ENCODE assay signal across 30 cellular contexts in genomic region chr2:1784087-1784486, GRCh38. TPM values are rescaled to one million over a fixed set of nuclear protein-coding genes. Genes with fewer than 3 reads are reported as not detected.
DNase-seq lines count a peak whose midpoint lies in the region; ATAC-seq, FAIRE-seq and TF ChIP-seq lines count a peak whose summit lies in the region.
"Had no signal": no experiment of that assay in that cellular context is flagged by ENCODE, and none has a peak within 500 bp of the region (broad histone marks: within the 10 kb centered on the region; RNA-seq: fewer than 3 reads in every experiment).

No MANE protein-coding gene starts in this region.

- H2AK9ac ChIP-seq in IMR-90 (replicated peaks; ENCODE audit: low read depth, low read length, poor library complexity), result no peak overlapping the region

- H3K9me3 Mint-ChIP-seq in activated CD8-positive, alpha-beta memory T cell treated with anti-CD3 and anti-CD28 coated beads, Interleukin-2, amount 10 ng/mL, durations not matched to agents 7 days and 5 days (ENCODE audit: low read depth), result no peaks in the 10 kb centered on the region
- peaks cover 0 to 5% (median 2%) of the 10 kb centered on the region in 7 donors for H3K9me3 Mint-ChIP-seq in CD14-positive monocyte
- H3K9me3 Mint-ChIP-seq: activated naive CD8-positive, alpha-beta T cell treated with anti-CD3 and anti-CD28 coated beads, Interleukin-2, amount 50 U/mL, for 24 hours; mesothelial cell of epicardium; naive thymus-derived CD8-positive, alpha-beta T cell; stimulated activated naive B cell treated with anti-CD40 and anti-IgM and Interleukin-4, amounts not matched to agents 10 μg/mL and 1 μg/mL and 100 μg/mL, for 72 hours had no signal

- H3K4ac ChIP-seq in IMR-90 (ENCODE audit: low read depth, low read length) (no peak overlapping the region), H1 (replicated peaks; ENCODE audit: insufficient read length, low read depth, low read length) (no peak overlapping the region), neuronal stem cell (ENCODE audit: low read length) (no peak overlapping the region)

- H3K23ac ChIP-seq in IMR-90 (ENCODE audit: low read depth, low read length), result no peak overlapping the region
- H3K23ac ChIP-seq in H1 (ENCODE audit: insufficient read length), result no peak overlapping the region
- no peak overlapping the region for H3K23ac ChIP-seq in neuronal stem cell (ENCODE audit: low read depth, low read length, poor library complexity)

- H2BK20ac ChIP-seq in IMR-90 (ENCODE audit: low read depth, low read length), result no peak overlapping the region
- H2BK20ac ChIP-seq in H1 (ENCODE audit: low read length), result no peak overlapping the region

- H3K56ac ChIP-seq in IMR-90 (ENCODE audit: extremely low read depth, insufficient read depth, low read length) (no peak overlapping the region), H1 (replicated peaks; ENCODE audit: insufficient read length, low read depth, low read length) (no peak overlapping the region)

- H2BK15ac ChIP-seq in IMR-90 (ENCODE audit: low read depth, low read length) (no peak overlapping the region), H1 (ENCODE audit: low read length) (0 out of 2 replicates have a peak overlapping the region, but pooled peaks have one; percentile 18), neuronal stem cell (ENCODE audit: low read length) (no peak overlapping the region)

- H2AFZ ChIP-seq in IMR-90 (replicated peaks; ENCODE audit: low read length, poor library complexity) (peak overlapping the region; percentile 24), H1 (ENCODE audit: low read length) (no peak overlapping the region), neuronal stem cell (ENCODE audit: low read length) (no peak overlapping the region)

- CTCF ChIA-PET in activated CD8-positive, alpha-beta memory T cell treated with anti-CD3 and anti-CD28 coated beads, Interleukin-2, amount 10 ng/mL, durations not matched to agents 7 days and 5 days (lab: Charles Lee), result interaction anchor here (0.9 to 1.0 kb wide), 2 partner anchors 14 to 18 kb away, joined by 3 read pairs; no protein-coding TSS in a partner anchor
- CTCF ChIA-PET in IMR-90 (lab: Yijun Ruan, JAX) (interaction anchor here (0.6 to 2.9 kb wide), 3 partner anchors 14 to 139 kb away, joined by 3 to 9 read pairs (median 4); no protein-coding TSS in a partner anchor), H1 (lab: Charles Lee; ENCODE audit: partially characterized antibody) (interaction anchor here (0.8 to 4.7 kb wide), 9 partner anchors 8 to 160 kb away, joined by 3 to 32 read pairs (median 4); no protein-coding TSS in a partner anchor)

- H3K4me3 ChIP-seq in IMR-90 (ENCODE audit: insufficient read depth, low read depth, low read length) (no peak overlapping the region), H1 (ENCODE audit: extremely low read depth in 1 of 4, insufficient read depth in 2 of 4, low read depth in 3 of 4, low read length in 4 of 4) (no peak overlapping the region), neuronal stem cell (ENCODE audit: low read length in 2 of 2) (no peak overlapping the region)
- H3K4me3 ChIP-seq: Peyer's patch, spleen, thoracic aorta, uterus had no signal

- H3K4me2 ChIP-seq in IMR-90 (ENCODE audit: low read depth, low read length) (no peak overlapping the region), H1 (ENCODE audit: insufficient read depth in 1 of 2, low read depth in 2 of 2, low read length in 2 of 2) (no peak overlapping the region), neuronal stem cell (ENCODE audit: insufficient read depth, low read length, poor library complexity, severe bottlenecking) (no peak overlapping the region)

- H2AK5ac ChIP-seq in IMR-90 (ENCODE audit: low read depth, low read length) (no peak overlapping the region), H1 (ENCODE audit: low read depth, low read length) (no peak overlapping the region), neuronal stem cell (ENCODE audit: low read depth, low read length) (no peak overlapping the region)

- no peaks in the 10 kb centered on the region for H3K36me3 Mint-ChIP-seq in activated CD8-positive, alpha-beta memory T cell treated with anti-CD3 and anti-CD28 coated beads, Interleukin-2, amount 10 ng/mL, durations not matched to agents 7 days and 5 days
- H3K36me3 Mint-ChIP-seq in CD14-positive monocyte, result no peaks in the 10 kb centered on the region
- H3K36me3 Mint-ChIP-seq: mesothelial cell of epicardium; naive thymus-derived CD8-positive, alpha-beta T cell; stimulated activated naive B cell treated with anti-CD40 and anti-IgM and Interleukin-4, amounts not matched to agents 10 μg/mL and 1 μg/mL and 100 μg/mL, for 72 hours had no signal

- in situ Hi-C loops in IMR-90 (cut with MboI; ENCODE audit: low sequenced_read_pairs), result no loop called here

- H3K27ac ChIP-seq in IMR-90 (ENCODE audit: insufficient read depth, low read length) (no peak overlapping the region), H1 (ENCODE audit: low read depth, low read length) (no peak overlapping the region), neuronal stem cell (replicated peaks; ENCODE audit: low read length) (no peak overlapping the region)
- H3K27ac ChIP-seq: epithelial cell of prostate, Peyer's patch, spleen, thoracic aorta, uterus had no signal

- H3K18ac ChIP-seq in IMR-90 (ENCODE audit: low read depth, low read length) (no peak overlapping the region), H1 (ENCODE audit: extremely low read depth, low read length) (no peak overlapping the region), neuronal stem cell (ENCODE audit: low read length) (peak overlapping the region; percentile 68)

- H3K36me3 ChIP-seq in IMR-90 (ENCODE audit: control insufficient read depth, insufficient read depth, low read length), result no peaks in the 10 kb centered on the region
- no peaks in the 10 kb centered on the region for H3K36me3 ChIP-seq in H1 (ENCODE audit: control insufficient read depth in 2 of 4, insufficient read depth in 4 of 4, low read length in 3 of 4)
- H3K36me3 ChIP-seq in neuronal stem cell (replicated peaks in 1 of 2; ENCODE audit: control insufficient read depth in 2 of 2, insufficient read depth in 2 of 2, low read length in 2 of 2), result no peaks in the 10 kb centered on the region
- H3K36me3 ChIP-seq: Peyer's patch, spleen, thoracic aorta, uterus had no signal

- H3K27me3 Mint-ChIP-seq in activated CD8-positive, alpha-beta memory T cell treated with anti-CD3 and anti-CD28 coated beads, Interleukin-2, amount 10 ng/mL, durations not matched to agents 7 days and 5 days, result no peaks in the 10 kb centered on the region
- peaks cover 2 to 16% (median 7%) of the 10 kb centered on the region in 3 donors for H3K27me3 Mint-ChIP-seq in CD14-positive monocyte (ENCODE audit: low read depth in 3 of 3)

- H4K8ac ChIP-seq in IMR-90 (ENCODE audit: low read depth in 2 of 2, low read length in 2 of 2), result no peak overlapping the region
- H4K8ac ChIP-seq in H1 (ENCODE audit: extremely low read depth, insufficient read depth, low read length), result no peak overlapping the region
- no peak overlapping the region for H4K8ac ChIP-seq in neuronal stem cell (ENCODE audit: low read depth, low read length)

- H3K4me1 ChIP-seq in IMR-90 (ENCODE audit: control insufficient read depth, insufficient read depth, low read length) (no peaks in the 10 kb centered on the region), H1 (replicated peaks in 1 of 4; ENCODE audit: control insufficient read depth in 3 of 4, insufficient read depth in 4 of 4, low read length in 3 of 4) (peaks cover 3 to 5% (median 5%) of the 10 kb centered on the region in 4 experiments; a peak in 5 of 7 replicates), neuronal stem cell (ENCODE audit: control insufficient read depth in 2 of 2, insufficient read depth in 1 of 2, low read depth in 1 of 2, low read length in 2 of 2) (peaks cover 0 to 6% of the 10 kb centered on the region in 2 donors)
- H3K4me1 ChIP-seq: Peyer's patch, spleen, uterus had no signal

- no peaks in the 10 kb centered on the region for H3K23me2 ChIP-seq in H1 (ENCODE audit: low read depth, low read length)

- TF ChIP-seq RAD21 in IMR-90 (IDR thresholded peaks at IDR 0.05; ENCODE audit: low read length) (no peak), H1 (IDR thresholded peaks at IDR 0.05 in 1 of 2, conservative IDR thresholded peaks at IDR 0.05 in 1 of 2; ENCODE audit: low read depth in 2 of 2, low read length in 2 of 2) (no peak)

- FAIRE-seq in H1 (lab: Jason Lieb, UNC), result no peak
- FAIRE-seq: A204.1, H54 had no signal

- no peaks in the 10 kb centered on the region for H3K79me1 ChIP-seq in IMR-90 (ENCODE audit: low read depth in 1 of 2, low read length in 2 of 2)
- no peaks in the 10 kb centered on the region for H3K79me1 ChIP-seq in H1 (ENCODE audit: low read depth, low read length)
- H3K79me1 ChIP-seq in neuronal stem cell (ENCODE audit: low read depth, low read length), result no peaks in the 10 kb centered on the region

- no peak overlapping the region for H3K4me3 Mint-ChIP-seq in activated CD8-positive, alpha-beta memory T cell treated with anti-CD3 and anti-CD28 coated beads, Interleukin-2, amount 10 ng/mL, durations not matched to agents 7 days and 5 days
- H3K4me3 Mint-ChIP-seq in CD14-positive monocyte, result no peak overlapping the region
- H3K4me3 Mint-ChIP-seq: activated naive CD8-positive, alpha-beta T cell treated with anti-CD3 and anti-CD28 coated beads, Interleukin-2, amount 50 U/mL, for 24 hours; mesothelial cell of epicardium; stimulated activated naive B cell treated with anti-CD40 and anti-IgM and Interleukin-4, amounts not matched to agents 10 μg/mL and 1 μg/mL and 100 μg/mL, for 72 hours; T-helper 17 cell had no signal

- no peak overlapping the region for H2BK12ac ChIP-seq in H1 (ENCODE audit: low read depth, low read length)
- H2BK12ac ChIP-seq in neuronal stem cell (ENCODE audit: low read length), result no peak overlapping the region

- H4K91ac ChIP-seq in IMR-90 (ENCODE audit: insufficient read depth, low read depth, low read length), result no peak overlapping the region
- no peak overlapping the region for H4K91ac ChIP-seq in H1 (replicated peaks; ENCODE audit: insufficient read length, low read length)
- H4K91ac ChIP-seq in neuronal stem cell (ENCODE audit: low read depth, low read length, poor library complexity), result no peak overlapping the region

- BruUV-seq in IMR-90 (replicated peaks; lab: Mats Ljungman, UMichigan), result no TSS peak

- H2BK5ac ChIP-seq in IMR-90 (ENCODE audit: low read depth, low read length, poor library complexity, severe bottlenecking) (no peak overlapping the region), H1 (ENCODE audit: low read depth, low read length) (no peak overlapping the region), neuronal stem cell (ENCODE audit: low read length) (no peak overlapping the region)

- no peaks in the 10 kb centered on the region for H3K9me1 ChIP-seq in IMR-90 (ENCODE audit: insufficient read depth, low read length)

- H2BK120ac ChIP-seq in IMR-90 (ENCODE audit: low read depth, low read length), result no peak overlapping the region
- H2BK120ac ChIP-seq in H1 (replicated peaks; ENCODE audit: low read depth, low read length), result no peak overlapping the region
- H2BK120ac ChIP-seq in neuronal stem cell (ENCODE audit: low read depth, low read length), result no peak overlapping the region

- DNase-seq in activated CD8-positive, alpha-beta memory T cell treated with anti-CD3 and anti-CD28 coated beads, Interleukin-2, amount 10 ng/mL, durations not matched to agents 7 days and 5 days, result peak; percentile 46
- no peak for DNase-seq in activated CD8-positive, alpha-beta memory T cell treated with anti-CD3 and anti-CD28 coated beads, Interleukin-2, amount 50 U/mL, for 4 hours
- peak; percentile 7 for DNase-seq in IMR-90
- no peak for DNase-seq in H1 (ENCODE audit: low read depth in 1 of 2, low spot score in 2 of 2)
- DNase-seq in neuronal stem cell (ENCODE audit: low spot score), result no peak
- DNase-seq in CD14-positive monocyte (ENCODE audit: low spot score), result no peak
- DNase-seq in NCI-H1092 treated with DMSO at 0.1 percent for 48 hours (lab: John Stamatoyannopoulos, UW), result no peak
- DNase-seq in stimulated activated CD4-positive, alpha-beta T cell treated with anti-CD3 and anti-CD28 coated beads, Interleukin-12 subunit alpha, Interleukin-12 subunit beta, amount 100 ng/mL, for 4 hours, result no peak
- DNase-seq: activated CD4-positive, alpha-beta T cell treated with anti-CD3 and anti-CD28 coated beads for 4 hours; activated naive CD8-positive, alpha-beta T cell treated with anti-CD3 and anti-CD28 coated beads, Interleukin-2, amount 50 U/mL, for 24 hours; cerebellar nuclear complex; DMS79 treated with DMSO at 0.1 percent for 48 hours; foreskin melanocyte; KG1; naive thymus-derived CD8-positive, alpha-beta T cell; NCI-H1694 treated with DMSO at 0.1 percent for 48 hours; NCI-H2171; NCI-H524; Peyer's patch; spleen; stimulated activated CD4-positive, alpha-beta T cell treated with anti-CD3 and anti-CD28 coated beads, Interleukin-4, amount 100 ng/mL, for 1 hour; stimulated activated naive B cell treated with anti-CD40 and anti-IgM and Interleukin-4, amounts not matched to agents 10 μg/mL and 1 μg/mL and 100 μg/mL, for 72 hours; T-helper 17 cell; uterus had no signal

- H3K9ac ChIP-seq in IMR-90 (ENCODE audit: low read depth, low read length) (no peak overlapping the region), H1 (replicated peaks in 1 of 4; ENCODE audit: extremely low read depth in 1 of 4, low read depth in 3 of 4, low read length in 3 of 4) (no peak overlapping the region), neuronal stem cell (ENCODE audit: low read depth, low read length, poor library complexity) (no peak overlapping the region)

- WGBS in IMR-90 (ENCODE audit: extremely low coverage in 2 of 2, insufficient read length in 1 of 2), 2 experiments, result 44% methylated on average over 5 of the region's 21 CpGs; no CpG with 5 or more reads in 1 of the 2 experiments
- WGBS in H1 (ENCODE audit: extremely low coverage in 1 of 2, insufficient coverage in 1 of 2, insufficient read length in 1 of 2, insufficient replicate concordance in 2 of 2, low coverage in 1 of 2, low lambda C conversion rate in 2 of 2, missing lambda C conversion rate in 1 of 2), 2 experiments, result 86% methylated on average over 21 of the region's 21 CpGs; no CpG with 5 or more reads in 1 of the 2 experiments
- no CpG with 5 or more reads among the region's 21 CpGs for WGBS in neuronal stem cell (ENCODE audit: extremely low coverage in 2 of 2, insufficient read length in 2 of 2, insufficient replicate concordance in 1 of 2), 2 donors

- dilution Hi-C loops in IMR-90 (cut with HindIII; ENCODE audit: low sequenced_read_pairs, unreplicated experiment), result no loop called here

- intact Hi-C loops in IMR-90 (cut with micrococcal nuclease) (no loop called here), CD14-positive monocyte (cut with micrococcal nuclease) (no loop called here)

- ATAC-seq in activated CD8-positive, alpha-beta memory T cell treated with anti-CD3 and anti-CD28 coated beads, Interleukin-2, amount 10 ng/mL, durations not matched to agents 7 days and 5 days, result no peak
- no peak for ATAC-seq in IMR-90 (ENCODE audit: low read depth)
- ATAC-seq: activated naive CD8-positive, alpha-beta T cell treated with anti-CD3 and anti-CD28 coated beads, Interleukin-2, amount 50 U/mL, for 24 hours; left lobe of liver; naive thymus-derived CD8-positive, alpha-beta T cell; stimulated activated naive B cell treated with anti-CD40 and anti-IgM and Interleukin-4, amounts not matched to agents 10 μg/mL and 1 μg/mL and 100 μg/mL, for 72 hours; T-helper 17 cell had no signal

- no peaks in the 10 kb centered on the region for H4K20me1 ChIP-seq in IMR-90 (ENCODE audit: insufficient read depth, low read length)
- no peaks in the 10 kb centered on the region for H4K20me1 ChIP-seq in H1 (replicated peaks in 1 of 2; ENCODE audit: control insufficient read depth in 1 of 2, insufficient read depth in 2 of 2, low read length in 2 of 2)

- TF ChIP-seq POLR2A in IMR-90 (IDR thresholded peaks at IDR 0.05; ENCODE audit: low read depth, low read length) (no peak), H1 (IDR thresholded peaks at IDR 0.05; ENCODE audit: control extremely low read depth in 1 of 2, low read depth in 2 of 2, low read length in 2 of 2) (no peak)

- peaks cover 38% of the 10 kb centered on the region for H3K4me1 Mint-ChIP-seq in activated CD8-positive, alpha-beta memory T cell treated with anti-CD3 and anti-CD28 coated beads, Interleukin-2, amount 10 ng/mL, durations not matched to agents 7 days and 5 days
- H3K4me1 Mint-ChIP-seq in CD14-positive monocyte, result no peaks in the 10 kb centered on the region
- H3K4me1 Mint-ChIP-seq: stimulated activated naive B cell treated with anti-CD40 and anti-IgM and Interleukin-4, amounts not matched to agents 10 μg/mL and 1 μg/mL and 100 μg/mL, for 72 hours; T-helper 17 cell had no signal

- H3K9me3 ChIP-seq in IMR-90 (ENCODE audit: control insufficient read depth, insufficient read depth, low read length) (no peaks in the 10 kb centered on the region), H1 (ENCODE audit: insufficient read depth in 2 of 2, low read depth in 1 of 2, low read length in 1 of 2) (no peaks in the 10 kb centered on the region), neuronal stem cell (replicated peaks in 1 of 2; ENCODE audit: control insufficient read depth in 2 of 2, insufficient read depth in 1 of 2, low read depth in 1 of 2, low read length in 2 of 2) (no peaks in the 10 kb centered on the region)
- H3K9me3 ChIP-seq: Peyer's patch, spleen, thoracic aorta, uterus had no signal

- no peaks in the 10 kb centered on the region; the same call in 1 of the 2 replicates for H3K27me3 ChIP-seq in IMR-90 (ENCODE audit: control insufficient read depth, insufficient read depth, low read length)
- no peaks in the 10 kb centered on the region for H3K27me3 ChIP-seq in H1 (replicated peaks in 1 of 4; ENCODE audit: control insufficient read depth in 3 of 4, extremely low read depth in 1 of 4, insufficient read depth in 3 of 4, low read length in 3 of 4)
- H3K27me3 ChIP-seq in neuronal stem cell (ENCODE audit: control insufficient read depth in 3 of 3, insufficient read depth in 3 of 3, low read depth in 1 of 3, low read length in 3 of 3), result no peaks in the 10 kb centered on the region
- H3K27me3 ChIP-seq: Peyer's patch, uterus had no signal

- POLR2A ChIA-PET in IMR-90 (lab: Charles Lee; ENCODE audit: unreplicated experiment) (no interaction called here), H1 (lab: Charles Lee; ENCODE audit: partially characterized antibody) (no interaction called here)

- TF ChIP-seq EP300 in H1 (IDR thresholded peaks at IDR 0.05; ENCODE audit: borderline replicate concordance in 1 of 2, low read depth in 2 of 2, low read length in 2 of 2), result no peak

- H3K14ac ChIP-seq in IMR-90 (replicated peaks; ENCODE audit: low read depth, low read length), result no peak overlapping the region
- H3K14ac ChIP-seq in H1 (ENCODE audit: insufficient read length), result no peak overlapping the region
- H3K14ac ChIP-seq in neuronal stem cell (ENCODE audit: low read length), result no peak overlapping the region

- H3K79me2 ChIP-seq in H1 (ENCODE audit: control insufficient read depth in 1 of 2, insufficient read depth in 2 of 2, low read length in 2 of 2), result no peaks in the 10 kb centered on the region

- no peak overlapping the region for H3K27ac Mint-ChIP-seq in activated CD8-positive, alpha-beta memory T cell treated with anti-CD3 and anti-CD28 coated beads, Interleukin-2, amount 10 ng/mL, durations not matched to agents 7 days and 5 days
- H3K27ac Mint-ChIP-seq in CD14-positive monocyte, result peak overlapping the region in 1 of 7 donors; percentile 21
- H3K27ac Mint-ChIP-seq: activated naive CD8-positive, alpha-beta T cell treated with anti-CD3 and anti-CD28 coated beads, Interleukin-2, amount 50 U/mL, for 24 hours; mesothelial cell of epicardium; stimulated activated naive B cell treated with anti-CD40 and anti-IgM and Interleukin-4, amounts not matched to agents 10 μg/mL and 1 μg/mL and 100 μg/mL, for 72 hours; T-helper 17 cell had no signal

- TF ChIP-seq CTCF in IMR-90 (conservative IDR thresholded peaks at IDR 0.05; ENCODE audit: low read depth, low read length) (no peak), H1 (IDR thresholded peaks at IDR 0.05; ENCODE audit: control extremely low read depth in 1 of 3, insufficient read depth in 1 of 3, low read depth in 1 of 3, low read length in 3 of 3) (no peak), CD14-positive monocyte (IDR thresholded peaks at IDR 0.05) (no peak)

- H4K5ac ChIP-seq in IMR-90 (ENCODE audit: low read depth, low read length), result no peak overlapping the region
- H4K5ac ChIP-seq in H1 (ENCODE audit: insufficient read length, low read depth, low read length), result no peak overlapping the region

RNA-seq across cellular contexts. Expression of gene PXDN, which starts 39.8 kb away (rescaled TPM):
- total RNA-seq in activated CD8-positive, alpha-beta memory T cell treated with anti-CD3 and anti-CD28 coated beads, Interleukin-2, amount 10 ng/mL, durations not matched to agents 7 days and 5 days, result 1 to 10 TPM; 2.0 to 3.1 TPM
- total RNA-seq in IMR-90 (2012; rRNA removed), result 148 and 153 TPM in 2 replicates
- polyA plus RNA-seq in IMR-90 (2012; rRNA removed) (268 and 332 TPM in 2 replicates), H1 (2011; rRNA removed) (104 and 204 TPM in 2 replicates), CD14-positive monocyte (not detected)
- polyA plus RNA-seq in IMR-90 (2012; cell fraction: cytosol; rRNA removed), result 300 and 432 TPM in 2 replicates
- 369 and 399 TPM in 2 replicates for polyA plus RNA-seq in IMR-90 (2012; cell fraction: nucleus; rRNA removed; ENCODE audit: low replicate concordance)
- 131 and 141 TPM in 2 replicates for total RNA-seq in H1 (2021; fragmentation: NEBNext Ultra II Directional; extraction: Animal tissue kit (Norgen Biotek cat#: 25700))
- 80.0 TPM for polyA plus RNA-seq in H1 (2011; cell fraction: cytosol; rRNA removed)
- polyA plus RNA-seq in H1 (2011; cell fraction: nucleus; rRNA removed), result 206 TPM
- polyA plus RNA-seq in H1 (2012, experiment 1 of 2), result 74.0 to 91.4 TPM (median 80.3 TPM) in 4 replicates
- 31.1 TPM for polyA plus RNA-seq in H1 (2012, experiment 2 of 2)
- polyA plus RNA-seq in H1 (2013, experiment 1 of 2), result 208 TPM
- polyA plus RNA-seq in H1 (2013, experiment 2 of 2), result 187 TPM
- 68.1 and 71.5 TPM in 2 replicates for polyA minus RNA-seq in H1 (2011; rRNA and poly(A)+ RNA removed)
- 54.3 TPM for polyA minus RNA-seq in H1 (2011; cell fraction: cytosol; rRNA and poly(A)+ RNA removed)
- polyA minus RNA-seq in H1 (2011; cell fraction: nucleus; rRNA and poly(A)+ RNA removed), result 58.5 TPM
- 105 TPM for polyA plus RNA-seq in neuronal stem cell (2013, experiment 1 of 2)
- 108 TPM for polyA plus RNA-seq in neuronal stem cell (2013, experiment 2 of 2)
- total RNA-seq: T-helper 17 cell had no signal

Comparison
In these comparisons a context has a peak if more than half of its experiments do, and no peak if none do; other contexts are left out.
1. DNase-seq: peak in activated CD8-positive, alpha-beta memory T cell treated with anti-CD3 and anti-CD28 coated beads, Interleukin-2, amount 10 ng/mL, durations not matched to agents 7 days and 5 days (single experiment) and IMR-90 (single experiment); none in activated CD8-positive, alpha-beta memory T cell treated with anti-CD3 and anti-CD28 coated beads, Interleukin-2, amount 50 U/mL, for 4 hours (single experiment), H1 (0 of 2), neuronal stem cell (single experiment), CD14-positive monocyte (single experiment), NCI-H1092 treated with DMSO at 0.1 percent for 48 hours (single experiment) and stimulated activated CD4-positive, alpha-beta T cell treated with anti-CD3 and anti-CD28 coated beads, Interleukin-12 subunit alpha, Interleukin-12 subunit beta, amount 100 ng/mL, for 4 hours (single experiment).
2. RNA of gene PXDN, which starts 39.8 kb away (total RNA-seq): 148 to 153 TPM in IMR-90 and 131 to 141 TPM in H1; 2.0 to 3.1 TPM in activated CD8-positive, alpha-beta memory T cell treated with anti-CD3 and anti-CD28 coated beads, Interleukin-2, amount 10 ng/mL, durations not matched to agents 7 days and 5 days; every median in the first group is over 10 times any median in the second.